30 cellular contexts compared by ENCODE assay signal in genomic region chr10:128578766-128579165, GRCh38.
"Had no signal": no experiment of that assay in that cellular context is flagged by ENCODE, and none has a peak within 500 bp of the region (broad histone marks: within the 10 kb centered on the region; RNA-seq: fewer than 3 reads in every experiment).

No MANE protein-coding gene starts in this region.

- H3K9me3 ChIP-seq: Peyer's patch, SJSA1, SK-N-SH had no signal

- H3K27ac Mint-ChIP-seq: activated CD4-positive, alpha-beta memory T cell treated with anti-CD3 and anti-CD28 coated beads for 36 hours; activated CD4-positive, alpha-beta T cell treated with anti-CD3 and anti-CD28 coated beads for 36 hours; activated naive CD4-positive, alpha-beta T cell treated with anti-CD3 and anti-CD28 coated beads, Interleukin-2, amount 10 ng/mL, durations not matched to agents 7 days and 5 days; activated naive CD8-positive, alpha-beta T cell treated with anti-CD3 and anti-CD28 coated beads for 36 hours; T-helper 1 cell treated with Interleukin-12 subunit alpha and Interleukin-12 subunit beta and Interleukin-4 antibody, amounts not matched to agents 30 μg/mL and 1 μg/mL, for 36 hours; T-helper 2 cell treated with Interferon-gamma antibody and Interleukin-4, amounts not matched to agents 5 μg/mL and 100 μg/mL, for 36 hours had no signal

- H3K36me3 ChIP-seq: brain microvascular endothelial cell, Peyer's patch, SJSA1 had no signal

- DNase-seq: activated CD4-positive, alpha-beta memory T cell treated with anti-CD3 and anti-CD28 coated beads for 36 hours; activated CD4-positive, alpha-beta T cell treated with anti-CD3 and anti-CD28 coated beads for 36 hours; activated CD4-positive, alpha-beta T cell treated with anti-CD3 and anti-CD28 coated beads, Interleukin-2, amount 50 U/mL, for 1 hour; activated CD8-positive, alpha-beta memory T cell treated with anti-CD3 and anti-CD28 coated beads, Interleukin-2, amount 50 U/mL, for 4 hours; activated effector memory CD4-positive, alpha-beta T cell treated with Interleukin-2 at 50 U/mL for 16 hours; activated naive CD4-positive, alpha-beta T cell treated with anti-CD3 and anti-CD28 coated beads, Interleukin-2, amount 10 ng/mL, durations not matched to agents 7 days and 5 days; activated naive CD8-positive, alpha-beta T cell treated with anti-CD3 and anti-CD28 coated beads for 36 hours; activated T-cell treated with anti-CD3 and anti-CD28 coated beads, Interleukin-2, amount 50 U/mL, for 48 hours; amniotic stem cell; aorta; brain microvascular endothelial cell; MM.1S; NCI-H1092; NCI-H1436 treated with DMSO at 0.1 percent for 48 hours; NCI-H1694 treated with DMSO at 0.1 percent for 48 hours; NCI-H2029; NCI-H345; NCI-H510A; NCI-H526; NCI-H748 treated with DMSO at 0.1 percent for 48 hours; NK-92 treated with Interleukin-12 subunit alpha and Interleukin-12 subunit beta, amount 100 ng/mL, for 24 hours; PC-3; Peyer's patch; RPMI8226; SHP77 treated with DMSO at 0.1 percent for 48 hours; SK-N-SH had no signal

- H3K36me3 Mint-ChIP-seq: activated CD4-positive, alpha-beta memory T cell treated with anti-CD3 and anti-CD28 coated beads for 36 hours; activated naive CD4-positive, alpha-beta T cell treated with anti-CD3 and anti-CD28 coated beads, Interleukin-2, amount 10 ng/mL, durations not matched to agents 7 days and 5 days; activated naive CD8-positive, alpha-beta T cell treated with anti-CD3 and anti-CD28 coated beads for 36 hours had no signal

- H3K4me1 Mint-ChIP-seq: activated CD4-positive, alpha-beta T cell treated with anti-CD3 and anti-CD28 coated beads for 36 hours; activated naive CD4-positive, alpha-beta T cell treated with anti-CD3 and anti-CD28 coated beads, Interleukin-2, amount 10 ng/mL, durations not matched to agents 7 days and 5 days; activated naive CD8-positive, alpha-beta T cell treated with anti-CD3 and anti-CD28 coated beads for 36 hours had no signal

- H3K27me3 Mint-ChIP-seq: activated naive CD4-positive, alpha-beta T cell treated with anti-CD3 and anti-CD28 coated beads, Interleukin-2, amount 10 ng/mL, durations not matched to agents 7 days and 5 days had no signal

- H3K9me3 Mint-ChIP-seq: activated CD4-positive, alpha-beta memory T cell treated with anti-CD3 and anti-CD28 coated beads for 36 hours; activated naive CD4-positive, alpha-beta T cell treated with anti-CD3 and anti-CD28 coated beads, Interleukin-2, amount 10 ng/mL, durations not matched to agents 7 days and 5 days; activated naive CD8-positive, alpha-beta T cell treated with anti-CD3 and anti-CD28 coated beads for 36 hours; T-helper 1 cell treated with Interleukin-12 subunit alpha and Interleukin-12 subunit beta and Interleukin-4 antibody, amounts not matched to agents 30 μg/mL and 1 μg/mL, for 36 hours; T-helper 2 cell treated with Interferon-gamma antibody and Interleukin-4, amounts not matched to agents 5 μg/mL and 100 μg/mL, for 36 hours had no signal

- H3K4me1 ChIP-seq: Peyer's patch, SJSA1 had no signal

- ATAC-seq: activated CD4-positive, alpha-beta T cell treated with anti-CD3 and anti-CD28 coated beads for 36 hours; PC-3 had no signal

- H3K4me3 Mint-ChIP-seq: activated CD4-positive, alpha-beta memory T cell treated with anti-CD3 and anti-CD28 coated beads for 36 hours; activated CD4-positive, alpha-beta T cell treated with anti-CD3 and anti-CD28 coated beads for 36 hours; activated naive CD4-positive, alpha-beta T cell treated with anti-CD3 and anti-CD28 coated beads, Interleukin-2, amount 10 ng/mL, durations not matched to agents 7 days and 5 days; activated naive CD8-positive, alpha-beta T cell treated with anti-CD3 and anti-CD28 coated beads for 36 hours; T-helper 1 cell treated with Interleukin-12 subunit alpha and Interleukin-12 subunit beta and Interleukin-4 antibody, amounts not matched to agents 30 μg/mL and 1 μg/mL, for 36 hours; T-helper 2 cell treated with Interferon-gamma antibody and Interleukin-4, amounts not matched to agents 5 μg/mL and 100 μg/mL, for 36 hours had no signal

- H3K27me3 ChIP-seq: brain microvascular endothelial cell, Peyer's patch, SJSA1 had no signal

- H3K27ac ChIP-seq: brain microvascular endothelial cell, KMS-11, Peyer's patch, SJSA1 had no signal

- H3K4me3 ChIP-seq: Peyer's patch, SJSA1 had no signal
